In the genomic region with DNA sequence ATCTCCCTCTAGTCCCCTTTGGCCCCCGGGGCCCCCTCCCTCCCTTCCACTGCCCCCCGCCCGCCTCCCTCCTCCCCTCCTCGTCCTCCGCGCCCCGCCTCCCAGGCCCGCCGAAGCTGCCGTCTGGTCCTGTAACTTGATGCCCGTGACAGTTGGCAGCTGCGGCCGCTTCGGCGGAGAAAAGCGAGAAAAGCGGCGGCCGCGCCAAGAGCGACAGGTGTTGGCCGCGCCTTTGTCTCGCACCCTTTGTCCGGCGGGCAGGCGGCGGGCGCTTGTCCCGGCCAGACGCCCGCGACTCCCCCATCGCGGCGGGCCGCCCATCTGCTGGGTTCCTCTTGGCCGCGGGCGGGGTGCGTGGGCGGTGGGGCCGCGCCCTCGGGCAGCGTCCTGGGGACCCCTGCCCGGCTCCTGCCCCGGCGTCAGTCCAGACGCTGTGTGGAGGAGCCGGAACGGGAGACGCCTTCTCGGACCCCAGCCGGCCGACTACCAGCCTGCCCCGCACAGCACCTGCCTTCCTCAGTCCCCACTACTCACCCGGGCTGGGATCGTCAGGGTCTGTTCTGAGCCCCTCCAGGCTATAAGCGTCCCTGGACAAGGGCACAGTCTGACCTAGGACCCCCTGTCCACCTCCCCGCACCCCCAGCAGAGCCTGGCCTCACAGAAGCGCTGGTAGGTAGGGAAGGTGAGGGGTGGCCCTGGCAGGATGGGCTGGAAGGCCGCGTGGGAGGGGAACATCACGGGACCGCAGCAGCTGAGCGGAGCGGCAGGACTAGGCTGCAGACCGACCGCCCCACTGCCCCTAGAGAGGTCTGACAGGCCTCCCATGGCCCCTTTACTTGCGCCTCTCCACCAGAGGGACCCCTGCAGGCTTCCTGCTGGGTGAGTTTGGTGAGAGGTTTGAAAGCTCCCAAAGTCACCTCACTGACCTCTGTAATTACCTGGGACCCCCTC, we compare ENCODE assay signal across 8 cellular contexts. TPM values are rescaled to one million over a fixed set of nuclear protein-coding genes. Genes with fewer than 3 reads are reported as not detected.
DNase-seq lines count a peak whose midpoint lies in the region; ATAC-seq and TF ChIP-seq lines count a peak whose summit lies in the region.

No MANE protein-coding gene starts in this region.

- POLR2A ChIA-PET in SK-N-SH (lab: Yijun Ruan, JAX) (interaction anchor here (0.7 kb wide), 1 partner anchor 355 kb away, joined by 3 read pairs; no protein-coding TSS in a partner anchor), GM10248 (lab: Yijun Ruan, JAX) (no interaction called here)

- no peak overlapping the region for H3K27ac ChIP-seq in SK-N-SH (ENCODE audit: low read depth in 2 of 2, low read length in 1 of 2)

- peaks cover 8% of the 10 kb centered on the region; the same call in 1 of the 2 replicates for H3K36me3 ChIP-seq in ES-I3 (ENCODE audit: insufficient read depth, low read length)
- no peaks in the 10 kb centered on the region for H3K36me3 ChIP-seq in SK-N-SH (replicated peaks in 1 of 2; ENCODE audit: control insufficient read depth in 1 of 2, insufficient read depth in 2 of 2, low read length in 1 of 2)

- TF ChIP-seq EP300 in SK-N-SH (IDR thresholded peaks at IDR 0.05; ENCODE audit: borderline replicate concordance in 1 of 2, low read depth in 1 of 2, low read length in 1 of 2) = no peak

- DNase-seq in NCI-H1092 treated with DMSO at 0.1 percent for 48 hours (lab: John Stamatoyannopoulos, UW) (peak; percentile 86), SK-N-SH (no peak), Right ventricle myocardium superior (peak; percentile 82), retinal pigment epithelial cell (ENCODE audit: low read depth) (no peak), GM10248 (ENCODE audit: extremely low spot score) (no peak)

- 60% methylated on average over 24 of the region's 71 CpGs for WGBS in SK-N-SH (ENCODE audit: low lambda C conversion rate)

- TF ChIP-seq RAD21 in SK-N-SH (IDR thresholded peaks at IDR 0.05; ENCODE audit: low read length) = no peak

- H3K9ac ChIP-seq in ES-I3 (ENCODE audit: low read depth, low read length) = peak overlapping the region; percentile 59
- H3K9ac ChIP-seq in SK-N-SH = no peak overlapping the region

- H3K9me3 ChIP-seq in ES-I3 (ENCODE audit: control insufficient read depth, insufficient read depth, low read length) (peaks cover 5% of the 10 kb centered on the region; the same call in 1 of the 2 replicates), SK-N-SH (no peaks in the 10 kb centered on the region)

- no peak overlapping the region; the same call in 1 of the 2 replicates for H3K4me2 ChIP-seq in SK-N-SH

- no peak overlapping the region for H2AFZ ChIP-seq in SK-N-SH (ENCODE audit: low read depth)

- no peak for TF ChIP-seq CTCF in SK-N-SH (IDR thresholded peaks at IDR 0.05)
- peak; percentile 18 for TF ChIP-seq CTCF in retinal pigment epithelial cell (conservative IDR thresholded peaks at IDR 0.05; ENCODE audit: low read depth, low read length)
- TF ChIP-seq CTCF in GM10248 (IDR thresholded peaks at IDR 0.05; ENCODE audit: control extremely low read depth, extremely low read depth, low read depth, missing control alignments) = no peak

- H4K20me1 ChIP-seq in SK-N-SH (ENCODE audit: insufficient read depth) = no peaks in the 10 kb centered on the region

- intact Hi-C loops in Right ventricle myocardium superior (cut with DNase I) = no loop called here

- CTCF ChIA-PET in SK-N-SH (lab: Yijun Ruan, JAX) = interaction anchor here (0.8 to 2.5 kb wide), 5 partner anchors 15 to 383 kb away, joined by 3 to 17 read pairs (median 4); no protein-coding TSS in a partner anchor
- CTCF ChIA-PET in GM10248 (lab: Yijun Ruan, JAX) = interaction anchor here (1.1 to 1.5 kb wide), 4 partner anchors 20 to 25 kb away, joined by 3 read pairs; no protein-coding TSS in a partner anchor

- H3K79me2 ChIP-seq in SK-N-SH (ENCODE audit: insufficient read depth) = no peaks in the 10 kb centered on the region

- H3K4me1 ChIP-seq in ES-I3 (ENCODE audit: insufficient read depth, low read length) = no peaks in the 10 kb centered on the region
- peaks cover 0 to 28% of the 10 kb centered on the region in 2 experiments; a peak in 1 of 4 replicates for H3K4me1 ChIP-seq in SK-N-SH (ENCODE audit: control insufficient read depth in 1 of 2, insufficient read depth in 2 of 2, low read depth in 1 of 2, low read length in 1 of 2)

- peaks cover 3% of the 10 kb centered on the region for H3F3A ChIP-seq in SK-N-SH (replicated peaks; ENCODE audit: insufficient read depth)

- no peaks in the 10 kb centered on the region; the same call in 1 of the 2 replicates for H3K27me3 ChIP-seq in SK-N-SH (ENCODE audit: insufficient read depth)

- ATAC-seq in Right ventricle myocardium superior (ENCODE audit: poor library complexity) (peak; percentile 66), HG03442 (IDR thresholded peaks at IDR 0.05; ENCODE audit: unreplicated experiment) (no peak), HG02981 (IDR thresholded peaks at IDR 0.05; ENCODE audit: unreplicated experiment) (no peak)

- no peaks in the 10 kb centered on the region for H3K9me2 ChIP-seq in SK-N-SH

- H3K4me3 ChIP-seq in SK-N-SH (ENCODE audit: low read depth in 2 of 2, low read length in 1 of 2) = no peak overlapping the region
- H3K4me3 ChIP-seq in retinal pigment epithelial cell (ENCODE audit: low read length) = no peak overlapping the region

TF ChIP-seq in SK-N-SH, 30 proteins besides CTCF, POLR2A, EP300 and RAD21:
- TF ChIP-seq EZH2phosphoT487 (IDR thresholded peaks at IDR 0.05; ENCODE audit: borderline replicate concordance, low read depth) (no peak), MXI1 (IDR thresholded peaks at IDR 0.05; ENCODE audit: low read depth, low read length) (no peak), RCOR1 (IDR thresholded peaks at IDR 0.05; ENCODE audit: low read length) (no peak), TEAD4 (IDR thresholded peaks at IDR 0.05; ENCODE audit: borderline replicate concordance, insufficient read depth) (no peak), FOXM1 (IDR thresholded peaks at IDR 0.05; ENCODE audit: low read depth) (no peak)
- TF ChIP-seq, protein P1, sequence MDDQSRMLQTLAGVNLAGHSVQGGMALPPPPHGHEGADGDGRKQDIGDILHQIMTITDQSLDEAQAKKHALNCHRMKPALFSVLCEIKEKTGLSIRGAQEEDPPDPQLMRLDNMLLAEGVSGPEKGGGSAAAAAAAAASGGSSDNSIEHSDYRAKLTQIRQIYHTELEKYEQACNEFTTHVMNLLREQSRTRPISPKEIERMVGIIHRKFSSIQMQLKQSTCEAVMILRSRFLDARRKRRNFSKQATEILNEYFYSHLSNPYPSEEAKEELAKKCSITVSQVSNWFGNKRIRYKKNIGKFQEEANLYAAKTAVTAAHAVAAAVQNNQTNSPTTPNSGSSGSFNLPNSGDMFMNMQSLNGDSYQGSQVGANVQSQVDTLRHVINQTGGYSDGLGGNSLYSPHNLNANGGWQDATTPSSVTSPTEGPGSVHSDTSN (IDR thresholded peaks at IDR 0.05) = 0 out of 2 replicates have a peak, but pooled peaks have one; percentile 4
- TF ChIP-seq, protein P2, sequence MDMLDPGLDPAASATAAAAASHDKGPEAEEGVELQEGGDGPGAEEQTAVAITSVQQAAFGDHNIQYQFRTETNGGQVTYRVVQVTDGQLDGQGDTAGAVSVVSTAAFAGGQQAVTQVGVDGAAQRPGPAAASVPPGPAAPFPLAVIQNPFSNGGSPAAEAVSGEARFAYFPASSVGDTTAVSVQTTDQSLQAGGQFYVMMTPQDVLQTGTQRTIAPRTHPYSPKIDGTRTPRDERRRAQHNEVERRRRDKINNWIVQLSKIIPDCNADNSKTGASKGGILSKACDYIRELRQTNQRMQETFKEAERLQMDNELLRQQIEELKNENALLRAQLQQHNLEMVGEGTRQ (IDR thresholded peaks at IDR 0.05; ENCODE audit: borderline replicate concordance, low read depth, low read length) = no peak

RNA-seq across cellular contexts. Expression of a gene that starts 1.2 kb away (rescaled TPM):
- 3.6 and 4.4 TPM in 2 replicates for polyA plus RNA-seq in SK-N-SH (2012; rRNA removed)
- polyA plus RNA-seq in SK-N-SH (2012; cell fraction: cytosol; rRNA removed) = 2.3 and 3.6 TPM in 2 replicates
- 11.1 and 18.1 TPM in 2 replicates for polyA plus RNA-seq in SK-N-SH (2012; cell fraction: nucleus; rRNA removed)
- 2.5 TPM for total RNA-seq in Right ventricle myocardium superior

RNA-seq across cellular contexts. Expression of a gene that starts 37.5 kb away (rescaled TPM):
- 35.6 and 49.2 TPM in 2 replicates for polyA plus RNA-seq in SK-N-SH (2012; rRNA removed)
- 31.8 and 34.3 TPM in 2 replicates for polyA plus RNA-seq in SK-N-SH (2012; cell fraction: cytosol; rRNA removed)
- polyA plus RNA-seq in SK-N-SH (2012; cell fraction: nucleus; rRNA removed) = 126 and 149 TPM in 2 replicates
- total RNA-seq in Right ventricle myocardium superior = 23.8 TPM

RNA-seq across cellular contexts. Expression of a gene that starts 47.4 kb away (rescaled TPM):
- polyA plus RNA-seq in SK-N-SH (2012; rRNA removed) = 0.82 and 0.96 TPM in 2 replicates
- polyA plus RNA-seq in SK-N-SH (2012; cell fraction: cytosol; rRNA removed) = 0.50 and 0.71 TPM in 2 replicates
- 2.5 and 2.6 TPM in 2 replicates for polyA plus RNA-seq in SK-N-SH (2012; cell fraction: nucleus; rRNA removed)
- 3.6 TPM for total RNA-seq in Right ventricle myocardium superior

Comparison
In these comparisons a context has a peak if more than half of its experiments do, and no peak if none do; other contexts are left out.
1. DNase-seq: peak in NCI-H1092 treated with DMSO at 0.1 percent for 48 hours (single experiment) and Right ventricle myocardium superior (single experiment); none in SK-N-SH (single experiment), retinal pigment epithelial cell (single experiment) and GM10248 (single experiment).